In genomic region chr10:48533540-48533939, GRCh38 we compare ENCODE assay signal across 1 cellular context.
TF ChIP-seq lines count a peak whose summit lies in the region.

No MANE protein-coding gene starts in this region.

TF ChIP-seq in WTC11, 78 proteins besides CTCF, POLR2A, EP300 and RAD21 (continued from another document):
- TF ChIP-seq AR (CRISPR knock-in tag; IDR thresholded peaks at IDR 0.05), result no peak
- no peak for TF ChIP-seq ZNF512 (CRISPR knock-in tag; IDR thresholded peaks at IDR 0.05; ENCODE audit: borderline replicate concordance)
- no peak for TF ChIP-seq NR2C2 (CRISPR knock-in tag; IDR thresholded peaks at IDR 0.05)
- TF ChIP-seq USF1 (CRISPR knock-in tag; IDR thresholded peaks at IDR 0.05), result no peak
- TF ChIP-seq MAX (CRISPR knock-in tag; IDR thresholded peaks at IDR 0.05), result no peak
- TF ChIP-seq ZMAT4 (CRISPR knock-in tag; IDR thresholded peaks at IDR 0.05), result no peak
- TF ChIP-seq PREB (CRISPR knock-in tag; IDR thresholded peaks at IDR 0.05; ENCODE audit: borderline replicate concordance), result no peak
- no peak for TF ChIP-seq KAT7 (CRISPR knock-in tag; IDR thresholded peaks at IDR 0.05; ENCODE audit: borderline replicate concordance)
- TF ChIP-seq ATF6 (CRISPR knock-in tag; IDR thresholded peaks at IDR 0.05), result no peak
- TF ChIP-seq ZNF425 (CRISPR knock-in tag; conservative IDR thresholded peaks at IDR 0.05), result no peak
